24 cellular contexts compared by ENCODE assay signal in genomic region chr17:30793282-30793977, GRCh38. TPM values are rescaled to one million over a fixed set of nuclear protein-coding genes. Genes with fewer than 3 reads are reported as not detected.
DNase-seq lines count a peak whose midpoint lies in the region; ATAC-seq and TF ChIP-seq lines count a peak whose summit lies in the region.
"Had no signal": no experiment of that assay in that cellular context is flagged by ENCODE, and none has a peak within 500 bp of the region (broad histone marks: within the 10 kb centered on the region; RNA-seq: fewer than 3 reads in every experiment).

No MANE protein-coding gene starts in this region.

- H4K20me1 ChIP-seq in GM23338 (replicated peaks; ENCODE audit: insufficient read depth), result peaks cover 4% of the 10 kb centered on the region

- H3F3A ChIP-seq in GM23338 (replicated peaks; ENCODE audit: low read depth), result peaks cover 34% of the 10 kb centered on the region

- no peak overlapping the region for H3K4me3 Mint-ChIP-seq in activated T-cell treated with anti-CD3 and anti-CD28 coated beads, Interleukin-2, amount 50 U/mL, for 24 hours
- H3K4me3 Mint-ChIP-seq in GM23338 (no peak overlapping the region), immature natural killer cell (no peak overlapping the region)
- no peak overlapping the region for H3K4me3 Mint-ChIP-seq in activated T-helper 1 cell treated with anti-CD3 and anti-CD28 coated beads, Interleukin-12 subunit alpha, Interleukin-12 subunit beta, Interleukin-2, Interleukin-4 antibody, amounts not matched to agents 30 ng/mL and 10 ng/mL and 1 ng/mL, durations not matched to agents 14 hours and 24 hours and 36 hours
- no peak overlapping the region for H3K4me3 Mint-ChIP-seq in naive thymus-derived CD8-positive, alpha-beta T cell
- H3K4me3 Mint-ChIP-seq: activated naive CD8-positive, alpha-beta T cell treated with anti-CD3 and anti-CD28 coated beads, Interleukin-2, amount 10 ng/mL, durations not matched to agents 7 days and 5 days; memory B cell had no signal

- H3K4me1 ChIP-seq in GM23338 (ENCODE audit: insufficient read depth), result no peaks in the 10 kb centered on the region
- H3K4me1 ChIP-seq: BLaER1 treated with 17β-estradiol and CSF1 and Interleukin-3, amounts not matched to agents 10 nM and 100 nM had no signal

- peaks cover 27% of the 10 kb centered on the region for H3K36me3 ChIP-seq in GM23338 (ENCODE audit: insufficient read depth)

- ATAC-seq in GM23338, result no peak
- ATAC-seq in naive thymus-derived CD8-positive, alpha-beta T cell, result no peak
- no peak for ATAC-seq in HG02970 (IDR thresholded peaks at IDR 0.05; ENCODE audit: low FRiP score, unreplicated experiment)
- ATAC-seq: foreskin keratinocyte had no signal

- H3K4me2 ChIP-seq in GM23338, result no peak overlapping the region
- H3K4me2 ChIP-seq: BLaER1 treated with 17β-estradiol and CSF1 and Interleukin-3, amounts not matched to agents 10 nM and 100 nM; smooth muscle cell had no signal

- H3K4me3 ChIP-seq in GM23338, result no peak overlapping the region
- H3K4me3 ChIP-seq: BLaER1 treated with 17β-estradiol and CSF1 and Interleukin-3, amounts not matched to agents 10 nM and 100 nM; smooth muscle cell had no signal

- peak overlapping the region; percentile 93 for H3K27ac Mint-ChIP-seq in activated T-cell treated with anti-CD3 and anti-CD28 coated beads, Interleukin-2, amount 50 U/mL, for 24 hours
- H3K27ac Mint-ChIP-seq in GM23338 (no peak overlapping the region; the same call in 1 of the 2 replicates), immature natural killer cell (peak overlapping the region in 3 of 6 donors; percentile 17 to 53 (median 27))
- H3K27ac Mint-ChIP-seq in activated T-helper 1 cell treated with anti-CD3 and anti-CD28 coated beads, Interleukin-12 subunit alpha, Interleukin-12 subunit beta, Interleukin-2, Interleukin-4 antibody, amounts not matched to agents 30 ng/mL and 10 ng/mL and 1 ng/mL, durations not matched to agents 14 hours and 24 hours and 36 hours, result peak overlapping the region; percentile 16
- H3K27ac Mint-ChIP-seq in naive thymus-derived CD8-positive, alpha-beta T cell, result peak overlapping the region in 8 of 10 donors; percentile 20 to 80 (median 50)
- H3K27ac Mint-ChIP-seq: memory B cell had no signal

- no peaks in the 10 kb centered on the region for H3K9me2 ChIP-seq in GM23338 (ENCODE audit: insufficient read depth)

- no peak overlapping the region for H3K27ac ChIP-seq in GM23338 (ENCODE audit: low read depth)
- H3K27ac ChIP-seq: BLaER1 treated with 17β-estradiol and CSF1 and Interleukin-3, amounts not matched to agents 10 nM and 100 nM; brain microvascular endothelial cell; epithelial cell of prostate; foreskin keratinocyte had no signal

- no peak for DNase-seq in activated T-cell treated with anti-CD3 and anti-CD28 coated beads, Interleukin-2, amount 50 U/mL, for 24 hours
- no peak for DNase-seq in activated T-cell treated with anti-CD3 and anti-CD28 coated beads, Interleukin-2, amount 50 U/mL, for 48 hours
- DNase-seq in GM23338 (ENCODE audit: low spot score) (no peak), NCI-H2196 (lab: John Stamatoyannopoulos, UW; ENCODE audit: unreplicated experiment) (no peak), immature natural killer cell (no peak)
- no peak for DNase-seq in activated T-helper 1 cell treated with anti-CD3 and anti-CD28 coated beads, Interleukin-12 subunit alpha, Interleukin-12 subunit beta, Interleukin-2, Interleukin-4 antibody, amounts not matched to agents 30 ng/mL and 10 ng/mL and 1 ng/mL, durations not matched to agents 14 hours and 24 hours and 36 hours (ENCODE audit: low spot score)
- no peak for DNase-seq in naive thymus-derived CD8-positive, alpha-beta T cell
- DNase-seq: activated CD4-positive, CD25-positive, alpha-beta regulatory T cell; activated naive CD8-positive, alpha-beta T cell treated with anti-CD3 and anti-CD28 coated beads, Interleukin-2, amount 10 ng/mL, durations not matched to agents 7 days and 5 days; brain microvascular endothelial cell; GDM1; kidney glomerular epithelial cell; NCI-H146; NCI-H2171 treated with DMSO at 0.1 percent for 48 hours; NCI-H748 treated with DMSO at 0.1 percent for 48 hours; SIG-M5; stimulated activated CD4-positive, alpha-beta T cell treated with anti-CD3 and anti-CD28 coated beads, Interleukin-4, amount 100 ng/mL, for 24 hours; substantia nigra had no signal

- no peak overlapping the region for H2AFZ ChIP-seq in GM23338

- no peaks in the 10 kb centered on the region for H3K27me3 Mint-ChIP-seq in activated T-cell treated with anti-CD3 and anti-CD28 coated beads, Interleukin-2, amount 50 U/mL, for 24 hours
- peaks cover 10% of the 10 kb centered on the region for H3K27me3 Mint-ChIP-seq in GM23338 (ENCODE audit: insufficient read depth, low read depth, poor library complexity)
- H3K27me3 Mint-ChIP-seq in activated T-helper 1 cell treated with anti-CD3 and anti-CD28 coated beads, Interleukin-12 subunit alpha, Interleukin-12 subunit beta, Interleukin-2, Interleukin-4 antibody, amounts not matched to agents 30 ng/mL and 10 ng/mL and 1 ng/mL, durations not matched to agents 14 hours and 24 hours and 36 hours (ENCODE audit: insufficient read depth), result no peaks in the 10 kb centered on the region
- H3K27me3 Mint-ChIP-seq in naive thymus-derived CD8-positive, alpha-beta T cell, result no peaks in the 10 kb centered on the region
- peaks cover 0 to 4% (median 3%) of the 10 kb centered on the region in 3 donors for H3K27me3 Mint-ChIP-seq in immature natural killer cell (ENCODE audit: low read depth in 3 of 3)
- H3K27me3 Mint-ChIP-seq: activated naive CD8-positive, alpha-beta T cell treated with anti-CD3 and anti-CD28 coated beads, Interleukin-2, amount 10 ng/mL, durations not matched to agents 7 days and 5 days; memory B cell had no signal

- no peaks in the 10 kb centered on the region for H3K9me3 Mint-ChIP-seq in activated T-cell treated with anti-CD3 and anti-CD28 coated beads, Interleukin-2, amount 50 U/mL, for 24 hours
- H3K9me3 Mint-ChIP-seq in GM23338, result no peaks in the 10 kb centered on the region
- no peaks in the 10 kb centered on the region for H3K9me3 Mint-ChIP-seq in activated T-helper 1 cell treated with anti-CD3 and anti-CD28 coated beads, Interleukin-12 subunit alpha, Interleukin-12 subunit beta, Interleukin-2, Interleukin-4 antibody, amounts not matched to agents 30 ng/mL and 10 ng/mL and 1 ng/mL, durations not matched to agents 14 hours and 24 hours and 36 hours
- H3K9me3 Mint-ChIP-seq in naive thymus-derived CD8-positive, alpha-beta T cell, result no peaks in the 10 kb centered on the region
- H3K9me3 Mint-ChIP-seq in immature natural killer cell, result no peaks in the 10 kb centered on the region
- H3K9me3 Mint-ChIP-seq: activated naive CD8-positive, alpha-beta T cell treated with anti-CD3 and anti-CD28 coated beads, Interleukin-2, amount 10 ng/mL, durations not matched to agents 7 days and 5 days; memory B cell had no signal

- H3K36me3 Mint-ChIP-seq in activated T-cell treated with anti-CD3 and anti-CD28 coated beads, Interleukin-2, amount 50 U/mL, for 24 hours (ENCODE audit: low read depth), result peaks cover 93% of the 10 kb centered on the region
- H3K36me3 Mint-ChIP-seq in GM23338 (ENCODE audit: low read depth) (peaks cover 81% of the 10 kb centered on the region), immature natural killer cell (peaks cover 25 to 44% (median 28%) of the 10 kb centered on the region in 3 donors)
- H3K36me3 Mint-ChIP-seq in activated T-helper 1 cell treated with anti-CD3 and anti-CD28 coated beads, Interleukin-12 subunit alpha, Interleukin-12 subunit beta, Interleukin-2, Interleukin-4 antibody, amounts not matched to agents 30 ng/mL and 10 ng/mL and 1 ng/mL, durations not matched to agents 14 hours and 24 hours and 36 hours (ENCODE audit: low read depth), result peaks cover 48% of the 10 kb centered on the region
- peaks cover 9 to 97% (median 29%) of the 10 kb centered on the region in 3 donors for H3K36me3 Mint-ChIP-seq in naive thymus-derived CD8-positive, alpha-beta T cell

- H3K79me2 ChIP-seq in GM23338 (replicated peaks; ENCODE audit: insufficient read depth), result no peaks in the 10 kb centered on the region

- H3K27me3 ChIP-seq in GM23338 (ENCODE audit: insufficient read depth), result no peaks in the 10 kb centered on the region
- H3K27me3 ChIP-seq: BLaER1 treated with 17β-estradiol and CSF1 and Interleukin-3, amounts not matched to agents 10 nM and 100 nM; brain microvascular endothelial cell; foreskin keratinocyte had no signal

- POLR2A ChIA-PET in naive thymus-derived CD8-positive, alpha-beta T cell (lab: Charles Lee), result interaction anchor here (1.3 kb wide), 1 partner anchor 31 kb away, joined by 3 read pairs; the partner anchor contains the start of gene CRLF3

- peaks cover 40% of the 10 kb centered on the region for H3K4me1 Mint-ChIP-seq in activated T-cell treated with anti-CD3 and anti-CD28 coated beads, Interleukin-2, amount 50 U/mL, for 24 hours (ENCODE audit: low read depth)
- H3K4me1 Mint-ChIP-seq in GM23338 (no peaks in the 10 kb centered on the region), immature natural killer cell (peaks cover 13 to 17% of the 10 kb centered on the region in 2 donors)
- peaks cover 30% of the 10 kb centered on the region for H3K4me1 Mint-ChIP-seq in activated T-helper 1 cell treated with anti-CD3 and anti-CD28 coated beads, Interleukin-12 subunit alpha, Interleukin-12 subunit beta, Interleukin-2, Interleukin-4 antibody, amounts not matched to agents 30 ng/mL and 10 ng/mL and 1 ng/mL, durations not matched to agents 14 hours and 24 hours and 36 hours (ENCODE audit: low read depth)
- H3K4me1 Mint-ChIP-seq in naive thymus-derived CD8-positive, alpha-beta T cell, result peaks cover 4 to 18% (median 11%) of the 10 kb centered on the region in 4 donors
- H3K4me1 Mint-ChIP-seq: memory B cell had no signal

- no peak for TF ChIP-seq CTCF in GM23338 (conservative IDR thresholded peaks at IDR 0.05; ENCODE audit: low read depth in 2 of 2)

- intact Hi-C loops in activated T-helper 1 cell treated with anti-CD3 and anti-CD28 coated beads, Interleukin-12 subunit alpha, Interleukin-12 subunit beta, Interleukin-2, Interleukin-4 antibody, amounts not matched to agents 30 ng/mL and 10 ng/mL and 1 ng/mL, durations not matched to agents 14 hours and 24 hours and 36 hours (cut with micrococcal nuclease), result no loop called here

RNA-seq across cellular contexts. Expression of gene CRLF3, which starts 31.1 kb away (rescaled TPM):
- 24.2 and 25.1 TPM in 2 replicates for total RNA-seq in GM23338 (2014; rRNA removed; shearing (Covaris generic))
- polyA plus RNA-seq in GM23338 (2016; fragmentation: Nextera tagmentation; extraction: Ambion mirVana), result 28.6 and 31.7 TPM in 2 replicates
- 45.6 and 49.5 TPM in 2 replicates for total RNA-seq in activated T-helper 1 cell treated with anti-CD3 and anti-CD28 coated beads, Interleukin-12 subunit alpha, Interleukin-12 subunit beta, Interleukin-2, Interleukin-4 antibody, amounts not matched to agents 30 ng/mL and 10 ng/mL and 1 ng/mL, durations not matched to agents 14 hours and 24 hours and 36 hours
- total RNA-seq in naive thymus-derived CD8-positive, alpha-beta T cell, result 100 to 1,000 TPM; 128 to 138 TPM
- polyA plus RNA-seq in naive thymus-derived CD8-positive, alpha-beta T cell, result 100 to 1,000 TPM; 134 to 198 (median 182) TPM
- polyA plus RNA-seq in immature natural killer cell, result 10 to 100 TPM; 85.8 to 98.7 (median 97.8) TPM

RNA-seq across cellular contexts. Expression of gene ATAD5, which starts 38.3 kb away (rescaled TPM):
- total RNA-seq in GM23338 (2014; rRNA removed; shearing (Covaris generic)), result 22.7 and 24.2 TPM in 2 replicates
- polyA plus RNA-seq in GM23338 (2016; fragmentation: Nextera tagmentation; extraction: Ambion mirVana) (21.1 and 30.9 TPM in 2 replicates), immature natural killer cell (1 to 10 TPM; 1.7 to 2.5 (median 1.8) TPM)
- total RNA-seq in activated T-helper 1 cell treated with anti-CD3 and anti-CD28 coated beads, Interleukin-12 subunit alpha, Interleukin-12 subunit beta, Interleukin-2, Interleukin-4 antibody, amounts not matched to agents 30 ng/mL and 10 ng/mL and 1 ng/mL, durations not matched to agents 14 hours and 24 hours and 36 hours, result 26.2 and 28.7 TPM in 2 replicates
- total RNA-seq in naive thymus-derived CD8-positive, alpha-beta T cell, result 1 to 10 TPM; 5.6 to 5.9 TPM
- polyA plus RNA-seq in naive thymus-derived CD8-positive, alpha-beta T cell, result 1 to 10 TPM in 2 of 3 donors, under 1 TPM in 1; 0.95 to 1.5 (median 1.5) TPM
